Comparison of ENCODE assay signal across 1 cellular context in genomic region chr17:8105957-8106398, GRCh38.
TF ChIP-seq lines count a peak whose summit lies in the region.

No MANE protein-coding gene starts in this region.

TF ChIP-seq in GM12878, 131 proteins besides CTCF, POLR2A, EP300 and RAD21:
- TF ChIP-seq PKNOX1 (IDR thresholded peaks at IDR 0.05) = no peak
- TF ChIP-seq GABPA (IDR thresholded peaks at IDR 0.05; ENCODE audit: low read depth) = no peak
- TF ChIP-seq MEF2A (IDR thresholded peaks at IDR 0.05; ENCODE audit: insufficient read depth, low read depth, low read length) = no peak
- TF ChIP-seq RCOR1 (conservative IDR thresholded peaks at IDR 0.05; ENCODE audit: low read depth, low read length) = no peak
- no peak for TF ChIP-seq HCFC1 (IDR thresholded peaks at IDR 0.05; ENCODE audit: low read length)
- no peak for TF ChIP-seq TBL1XR1 (IDR thresholded peaks at IDR 0.05; ENCODE audit: low read depth, low read length)
- no peak for TF ChIP-seq TAF1 (IDR thresholded peaks at IDR 0.05; ENCODE audit: borderline replicate concordance, low read depth, low read length)
- no peak for TF ChIP-seq WRNIP1 (IDR thresholded peaks at IDR 0.05; ENCODE audit: borderline replicate concordance, low read depth, low read length)
- no peak for TF ChIP-seq PAX8 (IDR thresholded peaks at IDR 0.05)
- no peak for TF ChIP-seq NBN (IDR thresholded peaks at IDR 0.05)
- no peak for TF ChIP-seq MYC (IDR thresholded peaks at IDR 0.05; ENCODE audit: insufficient read depth, insufficient read length, insufficient replicate concordance, low read length, severe bottlenecking)
- TF ChIP-seq E4F1 (IDR thresholded peaks at IDR 0.05; ENCODE audit: borderline replicate concordance, partially characterized antibody) = no peak
- no peak for TF ChIP-seq CEBPB (IDR thresholded peaks at IDR 0.05; ENCODE audit: borderline replicate concordance in 1 of 2, low read depth in 2 of 2, low read length in 2 of 2)
- no peak for TF ChIP-seq SKIL (IDR thresholded peaks at IDR 0.05; ENCODE audit: low read depth, poor library complexity, severe bottlenecking)
- no peak for TF ChIP-seq POLR2AphosphoS2 (IDR thresholded peaks at IDR 0.05; ENCODE audit: low read depth, low read length)
- TF ChIP-seq ZZZ3 (IDR thresholded peaks at IDR 0.05; ENCODE audit: control insufficient read depth, insufficient read length, low read depth) = no peak
- no peak for TF ChIP-seq SRF (IDR thresholded peaks at IDR 0.05; ENCODE audit: low read depth in 2 of 2, low read length in 2 of 2)
- no peak for TF ChIP-seq ZBED1 (IDR thresholded peaks at IDR 0.05; ENCODE audit: borderline replicate concordance)
- no peak for TF ChIP-seq ZNF24 (IDR thresholded peaks at IDR 0.05)
